Comparison of ENCODE assay signal across 8 cellular contexts in the genomic region with DNA sequence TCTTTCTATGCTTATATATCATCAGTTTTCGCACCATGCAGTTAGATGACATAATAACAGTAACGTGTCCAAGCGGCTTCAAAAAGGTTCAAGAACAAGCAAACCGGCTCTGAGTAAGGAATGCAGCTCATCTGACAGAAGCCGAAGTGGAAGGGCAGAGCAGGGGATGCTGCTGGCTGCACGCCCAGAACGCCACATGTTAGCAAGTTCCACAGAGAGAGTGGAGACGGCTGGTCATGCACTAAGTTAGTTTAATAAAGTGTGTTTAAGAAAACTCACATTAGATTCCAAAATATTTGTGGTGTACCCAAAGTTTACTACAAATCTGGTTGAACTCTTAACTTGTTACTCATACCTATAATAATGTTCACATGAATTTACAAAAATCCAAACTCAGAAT.
A peak's percentile ranks its signal among the peaks of the same experiment; 100 is the strongest.
DNase-seq lines count a peak whose midpoint lies in the region; ATAC-seq and TF ChIP-seq lines count a peak whose summit lies in the region.

No MANE protein-coding gene starts in this region.

- H3K27me3 ChIP-seq in upper lobe of left lung, result no peaks in the 10 kb centered on the region

- no peak for TF ChIP-seq CTCF in LNCaP clone FGC (IDR thresholded peaks at IDR 0.05; ENCODE audit: control insufficient read depth, extremely low read depth, insufficient read depth)
- TF ChIP-seq CTCF in astrocyte of the spinal cord (IDR thresholded peaks at IDR 0.05; ENCODE audit: low read depth, low read length), result no peak
- TF ChIP-seq CTCF in upper lobe of left lung (IDR thresholded peaks at IDR 0.05), result no peak

- CTCF ChIA-PET in activated CD4-positive, alpha-beta T cell treated with anti-CD3 and anti-CD28 coated beads for 36 hours (lab: Charles Lee), result interaction anchor here (1.4 kb wide), 1 partner anchor 11 kb away, joined by 7 read pairs; no protein-coding TSS in a partner anchor

- H3K27ac Mint-ChIP-seq in activated CD4-positive, alpha-beta T cell treated with anti-CD3 and anti-CD28 coated beads for 36 hours, result no peak overlapping the region

- TF ChIP-seq POLR2A in upper lobe of left lung (IDR thresholded peaks at IDR 0.05), result no peak

- H3K36me3 Mint-ChIP-seq in activated CD4-positive, alpha-beta T cell treated with anti-CD3 and anti-CD28 coated beads for 36 hours (ENCODE audit: low read depth), result no peaks in the 10 kb centered on the region

- no peak for TF ChIP-seq EP300 in upper lobe of left lung (IDR thresholded peaks at IDR 0.05)

- H3K4me1 ChIP-seq in upper lobe of left lung, result no peaks in the 10 kb centered on the region

- H3K9me3 ChIP-seq in upper lobe of left lung, result no peaks in the 10 kb centered on the region

- H3K27ac ChIP-seq in upper lobe of left lung, result no peak overlapping the region

- no peaks in the 10 kb centered on the region for H3K9me3 Mint-ChIP-seq in activated CD4-positive, alpha-beta T cell treated with anti-CD3 and anti-CD28 coated beads for 36 hours (ENCODE audit: low read depth)

- no peaks in the 10 kb centered on the region for H3K36me3 ChIP-seq in upper lobe of left lung

- intact Hi-C loops in activated CD4-positive, alpha-beta T cell treated with anti-CD3 and anti-CD28 coated beads for 36 hours (cut with DNase I, micrococcal nuclease), result no loop called here

- ATAC-seq in upper lobe of left lung (ENCODE audit: low FRiP score in 2 of 2), result peak; percentile 53 to 90
- no peak for ATAC-seq in activated CD4-positive, alpha-beta T cell treated with anti-CD3 and anti-CD28 coated beads for 36 hours
- no peak for ATAC-seq in GM21529 (IDR thresholded peaks at IDR 0.05; ENCODE audit: unreplicated experiment)

- in situ Hi-C loops in astrocyte of the spinal cord (cut with HindIII; ENCODE audit: low sequenced_read_pairs), result no loop called here

- no peaks in the 10 kb centered on the region for H3K4me1 Mint-ChIP-seq in activated CD4-positive, alpha-beta T cell treated with anti-CD3 and anti-CD28 coated beads for 36 hours

- H3K4me3 ChIP-seq in LNCaP clone FGC (ENCODE audit: low read depth, low read length) (no peak overlapping the region), astrocyte of the spinal cord (ENCODE audit: low read depth, low read length) (no peak overlapping the region), upper lobe of left lung (no peak overlapping the region)

- DNase-seq in LNCaP clone FGC (ENCODE audit: low read depth) (peak; percentile 2), astrocyte of the spinal cord (ENCODE audit: low read depth, low spot score) (peak; percentile 99), inferior parietal cortex (ENCODE audit: extremely low spot score) (peak; percentile 70), upper lobe of left lung (peak in 1 of 2 donors; percentile 24), NCI-H1417 treated with DMSO at 0.1 percent for 48 hours (lab: John Stamatoyannopoulos, UW) (no peak)
- no peak for DNase-seq in activated CD4-positive, CD25-positive, alpha-beta regulatory T cell treated with anti-CD3 and anti-CD28 coated beads, Interleukin-2, amount 50 U/mL, for 72 hours
- DNase-seq in activated CD4-positive, alpha-beta T cell treated with anti-CD3 and anti-CD28 coated beads for 36 hours, result no peak

- no peak overlapping the region for H3K4me3 Mint-ChIP-seq in activated CD4-positive, alpha-beta T cell treated with anti-CD3 and anti-CD28 coated beads for 36 hours

- POLR2A ChIA-PET in activated CD4-positive, alpha-beta T cell treated with anti-CD3 and anti-CD28 coated beads for 36 hours (lab: Charles Lee), result no interaction called here

- H3K27me3 Mint-ChIP-seq in activated CD4-positive, alpha-beta T cell treated with anti-CD3 and anti-CD28 coated beads for 36 hours, result peaks cover 2% of the 10 kb centered on the region

- 32% methylated on average over 8 of the region's 8 CpGs for WGBS in upper lobe of left lung, 2 donors

Comparison
In these comparisons a context has a peak if more than half of its experiments do, and no peak if none do; other contexts are left out.
1. DNase-seq: peak in LNCaP clone FGC (single experiment), astrocyte of the spinal cord (single experiment) and inferior parietal cortex (single experiment); none in NCI-H1417 treated with DMSO at 0.1 percent for 48 hours (single experiment), activated CD4-positive, CD25-positive, alpha-beta regulatory T cell treated with anti-CD3 and anti-CD28 coated beads, Interleukin-2, amount 50 U/mL, for 72 hours (single experiment) and activated CD4-positive, alpha-beta T cell treated with anti-CD3 and anti-CD28 coated beads for 36 hours (single experiment).
2. ATAC-seq: peak in upper lobe of left lung (2 of 2); none in activated CD4-positive, alpha-beta T cell treated with anti-CD3 and anti-CD28 coated beads for 36 hours (single experiment) and GM21529 (single experiment).